ENCODE assay signal across 8 cellular contexts in genomic region chr1:244730153-244730933, GRCh38.
DNase-seq lines count a peak whose midpoint lies in the region; ATAC-seq and TF ChIP-seq lines count a peak whose summit lies in the region.

No MANE protein-coding gene starts in this region.

- peaks cover 15% of the 10 kb centered on the region for H3K36me3 Mint-ChIP-seq in Caco-2 (ENCODE audit: insufficient read depth, unreplicated experiment)
- no peaks in the 10 kb centered on the region for H3K36me3 Mint-ChIP-seq in activated CD4-positive, alpha-beta T cell treated with anti-CD3 and anti-CD28 coated beads, Interleukin-2, amount 10 ng/mL, durations not matched to agents 24 days and 14 days (ENCODE audit: low read depth)

- no peaks in the 10 kb centered on the region for H3K9me3 Mint-ChIP-seq in Caco-2 (ENCODE audit: unreplicated experiment)
- no peaks in the 10 kb centered on the region for H3K9me3 Mint-ChIP-seq in activated CD4-positive, alpha-beta T cell treated with anti-CD3 and anti-CD28 coated beads, Interleukin-2, amount 10 ng/mL, durations not matched to agents 24 days and 14 days

- H3K27ac ChIP-seq in stomach smooth muscle (ENCODE audit: low read length): no peak overlapping the region

- H3K36me3 ChIP-seq in Caco-2 (ENCODE audit: control insufficient read depth, insufficient read depth, low read length) (no peaks in the 10 kb centered on the region), stomach smooth muscle (ENCODE audit: control insufficient read depth in 2 of 2, insufficient read depth in 2 of 2, low read length in 2 of 2) (no peaks in the 10 kb centered on the region)

- no peaks in the 10 kb centered on the region for H3K27me3 ChIP-seq in Caco-2 (replicated peaks; ENCODE audit: control insufficient read depth, insufficient read depth, low read length)
- H3K27me3 ChIP-seq in stomach smooth muscle (ENCODE audit: control insufficient read depth in 1 of 2, insufficient read depth in 2 of 2, low read length in 2 of 2): no peaks in the 10 kb centered on the region

- DNase-seq in Caco-2 (peak; percentile 67 to 78), epithelial cell of proximal tubule (ENCODE audit: low read depth) (no peak), mesenteric fat pad (ENCODE audit: low spot score) (peak; percentile 87)
- peak; percentile 80 for DNase-seq in activated CD4-positive, alpha-beta T cell treated with anti-CD3 and anti-CD28 coated beads, Interleukin-2, amount 10 ng/mL, durations not matched to agents 24 days and 14 days

- H3K27ac Mint-ChIP-seq in Caco-2 (ENCODE audit: unreplicated experiment): peak overlapping the region; percentile 86
- H3K27ac Mint-ChIP-seq in activated CD4-positive, alpha-beta T cell treated with anti-CD3 and anti-CD28 coated beads, Interleukin-2, amount 10 ng/mL, durations not matched to agents 24 days and 14 days: peak overlapping the region; percentile 72

- no peaks in the 10 kb centered on the region for H3K27me3 Mint-ChIP-seq in Caco-2 (ENCODE audit: insufficient read depth, unreplicated experiment)
- peaks cover 28% of the 10 kb centered on the region for H3K27me3 Mint-ChIP-seq in activated CD4-positive, alpha-beta T cell treated with anti-CD3 and anti-CD28 coated beads, Interleukin-2, amount 10 ng/mL, durations not matched to agents 24 days and 14 days

- intact Hi-C loops in Caco-2 (cut with micrococcal nuclease; ENCODE audit: unreplicated experiment): loop anchor here (2.0 to 10.0 kb wide), 3 partner anchors 104 to 314 kb away; partner anchors contain the start of gene COX20
- intact Hi-C loops in activated CD4-positive, alpha-beta T cell treated with anti-CD3 and anti-CD28 coated beads, Interleukin-2, amount 10 ng/mL, durations not matched to agents 24 days and 14 days (cut with micrococcal nuclease): no loop called here

- BruUV-seq in Caco-2 (replicated peaks; lab: Mats Ljungman, UMichigan): no TSS peak

- peak overlapping the region; percentile 43 to 72 for H3K9ac ChIP-seq in stomach smooth muscle (ENCODE audit: low read length in 2 of 2)

- ATAC-seq in HG03432 (IDR thresholded peaks at IDR 0.05; ENCODE audit: unreplicated experiment): peak; percentile 36
- ATAC-seq in HG02981 (IDR thresholded peaks at IDR 0.05; ENCODE audit: unreplicated experiment): no peak
- no peak for ATAC-seq in GM19455 (IDR thresholded peaks at IDR 0.05; ENCODE audit: unreplicated experiment)

- peak overlapping the region; percentile 63 for H3K4me3 ChIP-seq in Caco-2 (ENCODE audit: low read depth, low read length)
- H3K4me3 ChIP-seq in epithelial cell of proximal tubule (ENCODE audit: low read depth, low read length): peak overlapping the region; percentile 60
- H3K4me3 ChIP-seq in stomach smooth muscle (ENCODE audit: low read length in 2 of 2): peak overlapping the region; percentile 78 to 79

- H3K4me1 ChIP-seq in Caco-2 (peaks cover 13% of the 10 kb centered on the region), stomach smooth muscle (ENCODE audit: control insufficient read depth, insufficient read depth, low read length) (peaks cover 5% of the 10 kb centered on the region)

- POLR2A ChIA-PET in Caco-2 (lab: Charles Lee): interaction anchor here (0.6 to 2.3 kb wide), 2 partner anchors 26 to 104 kb away, joined by 4 to 6 read pairs; no protein-coding TSS in a partner anchor

- H3K4me3 Mint-ChIP-seq in Caco-2 (ENCODE audit: unreplicated experiment): peak overlapping the region; percentile 83
- peak overlapping the region; percentile 90 for H3K4me3 Mint-ChIP-seq in activated CD4-positive, alpha-beta T cell treated with anti-CD3 and anti-CD28 coated beads, Interleukin-2, amount 10 ng/mL, durations not matched to agents 24 days and 14 days

- H3K9me3 ChIP-seq in Caco-2 (peaks cover 6% of the 10 kb centered on the region; the same call in 1 of the 2 replicates), stomach smooth muscle (ENCODE audit: control insufficient read depth in 2 of 2, low read length in 2 of 2) (no peaks in the 10 kb centered on the region)

- peaks cover 7% of the 10 kb centered on the region for H3K4me1 Mint-ChIP-seq in Caco-2 (ENCODE audit: low read depth, unreplicated experiment)
- H3K4me1 Mint-ChIP-seq in activated CD4-positive, alpha-beta T cell treated with anti-CD3 and anti-CD28 coated beads, Interleukin-2, amount 10 ng/mL, durations not matched to agents 24 days and 14 days: peaks cover 12% of the 10 kb centered on the region

- CTCF ChIA-PET in Caco-2 (lab: Charles Lee): no interaction called here

- no peak for TF ChIP-seq CTCF in Caco-2 (IDR thresholded peaks at IDR 0.05; ENCODE audit: insufficient read depth in 1 of 2, low read depth in 1 of 2, low read length in 1 of 2, severe bottlenecking in 1 of 2, unreplicated experiment in 1 of 2)
- no peak for TF ChIP-seq CTCF in epithelial cell of proximal tubule (conservative IDR thresholded peaks at IDR 0.05; ENCODE audit: low read depth, low read length)
